In genomic region chr6:32049149-32049548, GRCh38 we compare ENCODE assay signal across 10 cellular contexts. TPM values are rescaled to one million over a fixed set of nuclear protein-coding genes. Genes with fewer than 3 reads are reported as not detected.
DNase-seq lines count a peak whose midpoint lies in the region; ATAC-seq, FAIRE-seq and TF ChIP-seq lines count a peak whose summit lies in the region.
"Not testable (repeated sequence)": the region's sequence is repeated elsewhere in the genome, so short reads cannot be mapped to it uniquely, and the experiment has no call there.
"Had no signal": no experiment of that assay in that cellular context is flagged by ENCODE, and none has a peak within 500 bp of the region (broad histone marks: within the 10 kb centered on the region; RNA-seq: fewer than 3 reads in every experiment).

No MANE protein-coding gene starts in this region.

- not testable (repeated sequence) for TF ChIP-seq CTCF in GM23338 (conservative IDR thresholded peaks at IDR 0.05; ENCODE audit: low read depth in 2 of 2); K562 (IDR thresholded peaks at IDR 0.05 in 2 of 3, conservative IDR thresholded peaks at IDR 0.05 in 1 of 3; ENCODE audit: insufficient read depth in 2 of 3, low read depth in 1 of 3, low read length in 3 of 3); esophagus muscularis mucosa (IDR thresholded peaks at IDR 0.05); left ventricle myocardium inferior (IDR thresholded peaks at IDR 0.05; ENCODE audit: borderline replicate concordance); neural progenitor cell (IDR thresholded peaks at IDR 0.05)

- FAIRE-seq in K562 (lab: Jason Lieb, UNC) = not testable (repeated sequence)

- TF ChIP-seq POLR2A in K562 (conservative IDR thresholded peaks at IDR 0.05); esophagus muscularis mucosa (IDR thresholded peaks at IDR 0.05; ENCODE audit: low read depth): not testable (repeated sequence)

- in situ Hi-C loops in K562 (cut with MboI) = loop anchor here (10.0 kb wide), 1 partner anchor 94 kb away; the partner anchor contains the start of genes NELFE and SKIC2

- not testable (repeated sequence) for TF ChIP-seq RAD21 in K562 (CRISPR knock-in tag; conservative IDR thresholded peaks at IDR 0.05 in 1 of 2, IDR thresholded peaks at IDR 0.05 in 1 of 2)

- not testable (repeated sequence) for H2BK120ac ChIP-seq in mesenchymal stem cell (ENCODE audit: low read depth, low read length)

- H2AK5ac ChIP-seq in mesenchymal stem cell (ENCODE audit: low read length, severe bottlenecking) = not testable (repeated sequence)

- not testable (repeated sequence) for TF ChIP-seq EP300 in K562 (IDR thresholded peaks at IDR 0.05; ENCODE audit: low read length); esophagus muscularis mucosa (IDR thresholded peaks at IDR 0.05)

- H3K9me3 ChIP-seq in K562 (replicated peaks; ENCODE audit: control insufficient read depth, insufficient read depth, low read depth, low read length); esophagus muscularis mucosa; left ventricle myocardium inferior (replicated peaks); mesenchymal stem cell (ENCODE audit: control insufficient read depth, low read length); neural progenitor cell (ENCODE audit: low read depth): not testable (repeated sequence)

- peaks cover 12% of the 10 kb centered on the region for H3K27me3 Mint-ChIP-seq in GM23338 (ENCODE audit: insufficient read depth, low read depth, poor library complexity)
- H3K27me3 Mint-ChIP-seq in neural progenitor cell (ENCODE audit: insufficient read depth, low read depth) = not testable (repeated sequence)

- H3K23ac ChIP-seq in mesenchymal stem cell (ENCODE audit: low read length in 2 of 2) = not testable (repeated sequence)

- not testable (repeated sequence) for H3K79me2 ChIP-seq in GM23338 (replicated peaks; ENCODE audit: insufficient read depth); K562 (ENCODE audit: control insufficient read depth, insufficient read depth, low read length); neural progenitor cell (ENCODE audit: low read depth)

- not testable (repeated sequence) for H3K9me3 Mint-ChIP-seq in GM23338; neural progenitor cell; stimulated activated effector memory CD8-positive, alpha-beta T cell treated with anti-CD3 and anti-CD28 coated beads, Interleukin-12 subunit alpha, Interleukin-12 subunit beta, amount 100 ng/mL, for 72 hours

- H3K9me1 ChIP-seq in K562 (ENCODE audit: control insufficient read depth, insufficient read depth, low read length) = not testable (repeated sequence)

- not testable (repeated sequence) for H3K36me3 ChIP-seq in GM23338 (ENCODE audit: insufficient read depth); K562 (ENCODE audit: control insufficient read depth, insufficient read depth, low read length); neural progenitor cell
- H3K36me3 ChIP-seq in esophagus muscularis mucosa (peaks cover 0 to 61% (median 12%) of the 10 kb centered on the region in 4 donors), left ventricle myocardium inferior (peaks cover 17% of the 10 kb centered on the region), mesenchymal stem cell (ENCODE audit: control insufficient read depth in 1 of 2, insufficient read depth in 2 of 2, low read depth in 1 of 2, low read length in 2 of 2) (peaks cover 3 to 51% of the 10 kb centered on the region in 2 experiments)

- CTCF ChIA-PET in K562 (lab: Yijun Ruan, JAX; ENCODE audit: low intra/inter-chr PET ratio) = not testable (repeated sequence)

- H3K4me2 ChIP-seq in GM23338; K562 (ENCODE audit: insufficient read depth, low read length); mesenchymal stem cell (ENCODE audit: low read length, poor library complexity, severe bottlenecking); neural progenitor cell: not testable (repeated sequence)

- H3K18ac ChIP-seq in mesenchymal stem cell (ENCODE audit: low read depth in 1 of 2, low read length in 2 of 2) = not testable (repeated sequence)

- not testable (repeated sequence) for H3K4me3 Mint-ChIP-seq in GM23338; stimulated activated effector memory CD8-positive, alpha-beta T cell treated with anti-CD3 and anti-CD28 coated beads, Interleukin-12 subunit alpha, Interleukin-12 subunit beta, amount 100 ng/mL, for 72 hours
- peak overlapping the region; percentile 54 for H3K4me3 Mint-ChIP-seq in neural progenitor cell

- H3K4me3 ChIP-seq in GM23338; K562; esophagus muscularis mucosa; left ventricle myocardium inferior; mesenchymal stem cell (ENCODE audit: insufficient read depth in 1 of 2, low read depth in 1 of 2, low read length in 2 of 2); neural progenitor cell: not testable (repeated sequence)

- not testable (repeated sequence) for H4K20me1 ChIP-seq in GM23338 (replicated peaks; ENCODE audit: insufficient read depth); K562 (replicated peaks; ENCODE audit: control insufficient read depth, insufficient read depth, low read length); neural progenitor cell (ENCODE audit: low read depth)

- H2BK5ac ChIP-seq in mesenchymal stem cell (ENCODE audit: low read depth, low read length, poor library complexity, severe bottlenecking) = not testable (repeated sequence)

- H3K4me1 ChIP-seq in GM23338 (ENCODE audit: insufficient read depth); neural progenitor cell: not testable (repeated sequence)
- H3K4me1 ChIP-seq in K562 (replicated peaks in 1 of 2; ENCODE audit: control insufficient read depth in 2 of 2, insufficient read depth in 2 of 2, low read length in 2 of 2) (peaks cover 31 to 53% of the 10 kb centered on the region in 2 experiments), esophagus muscularis mucosa (peaks cover 28 to 37% (median 32%) of the 10 kb centered on the region in 4 donors), left ventricle myocardium inferior (peaks cover 29% of the 10 kb centered on the region), mesenchymal stem cell (ENCODE audit: control insufficient read depth, insufficient read depth, low read depth, low read length) (peaks cover 11% of the 10 kb centered on the region)

- H3K4me1 Mint-ChIP-seq in GM23338; stimulated activated effector memory CD8-positive, alpha-beta T cell treated with anti-CD3 and anti-CD28 coated beads, Interleukin-12 subunit alpha, Interleukin-12 subunit beta, amount 100 ng/mL, for 72 hours: not testable (repeated sequence)
- H3K4me1 Mint-ChIP-seq in neural progenitor cell = peaks cover 28% of the 10 kb centered on the region

- 80% methylated on average over 10 of the region's 21 CpGs for WGBS in K562 (ENCODE audit: insufficient coverage, low coverage, missing lambda C conversion rate)
- 90% methylated on average over 17 of the region's 21 CpGs for WGBS in esophagus muscularis mucosa
- 95% methylated on average over 20 of the region's 21 CpGs for WGBS in mesenchymal stem cell

- POLR2A ChIA-PET in K562 (lab: Yijun Ruan, JAX) = interaction anchor here (1.0 to 1.6 kb wide), 2 partner anchors 8 to 14 kb away, joined by 4 to 6 read pairs; no protein-coding TSS in a partner anchor

- not testable (repeated sequence) for H3K9ac ChIP-seq in K562 (ENCODE audit: insufficient read depth in 1 of 2, low read depth in 2 of 2, low read length in 2 of 2); neural progenitor cell
- peak overlapping the region; percentile 83 for H3K9ac ChIP-seq in mesenchymal stem cell (ENCODE audit: low read length)

- H3K4ac ChIP-seq in mesenchymal stem cell (ENCODE audit: low read depth in 1 of 2, low read length in 2 of 2) = not testable (repeated sequence)

- ATAC-seq in GM23338; K562; stimulated activated effector memory CD8-positive, alpha-beta T cell treated with anti-CD3 and anti-CD28 coated beads, Interleukin-12 subunit alpha, Interleukin-12 subunit beta, amount 100 ng/mL, for 72 hours: not testable (repeated sequence)

- not testable (repeated sequence) for H3K36me3 Mint-ChIP-seq in GM23338 (ENCODE audit: low read depth); neural progenitor cell; stimulated activated effector memory CD8-positive, alpha-beta T cell treated with anti-CD3 and anti-CD28 coated beads, Interleukin-12 subunit alpha, Interleukin-12 subunit beta, amount 100 ng/mL, for 72 hours

- not testable (repeated sequence) for H3F3A ChIP-seq in GM23338 (replicated peaks; ENCODE audit: low read depth); neural progenitor cell (ENCODE audit: low read depth)

- H3K9me2 ChIP-seq in GM23338 (ENCODE audit: insufficient read depth) = not testable (repeated sequence)

- H3K27ac Mint-ChIP-seq in GM23338 = not testable (repeated sequence)
- H3K27ac Mint-ChIP-seq in neural progenitor cell = peak overlapping the region; percentile 84
- H3K27ac Mint-ChIP-seq in stimulated activated effector memory CD8-positive, alpha-beta T cell treated with anti-CD3 and anti-CD28 coated beads, Interleukin-12 subunit alpha, Interleukin-12 subunit beta, amount 100 ng/mL, for 72 hours = peak overlapping the region; percentile 26

- H2BK12ac ChIP-seq in mesenchymal stem cell (ENCODE audit: low read length in 2 of 2) = not testable (repeated sequence)

- H3K14ac ChIP-seq in mesenchymal stem cell (ENCODE audit: low read length in 2 of 2) = not testable (repeated sequence)

- not testable (repeated sequence) for H3K79me1 ChIP-seq in mesenchymal stem cell (replicated peaks; ENCODE audit: low read length, poor library complexity, severe bottlenecking)

- intact Hi-C loops in K562 (cut with micrococcal nuclease); esophagus muscularis mucosa (cut with DNase I); left ventricle myocardium inferior (cut with micrococcal nuclease): not testable (repeated sequence)

- H3K27me3 ChIP-seq in GM23338 (ENCODE audit: insufficient read depth); K562 (ENCODE audit: control insufficient read depth in 2 of 2, insufficient read depth in 2 of 2, low read length in 2 of 2); esophagus muscularis mucosa; left ventricle myocardium inferior (ENCODE audit: low read depth); neural progenitor cell: not testable (repeated sequence)
- H3K27me3 ChIP-seq in mesenchymal stem cell (ENCODE audit: control insufficient read depth in 1 of 2, insufficient read depth in 1 of 2, low read length in 2 of 2) = peaks cover 0 to 29% of the 10 kb centered on the region in 2 experiments

- peak overlapping the region; percentile 95 for H2AFZ ChIP-seq in GM23338
- peak overlapping the region; percentile 98 for H2AFZ ChIP-seq in K562 (ENCODE audit: low read depth, low read length)
- H2AFZ ChIP-seq in mesenchymal stem cell (ENCODE audit: low read depth, low read length); neural progenitor cell (replicated peaks): not testable (repeated sequence)

- not testable (repeated sequence) for H4K91ac ChIP-seq in mesenchymal stem cell (ENCODE audit: low read length)

- BruUV-seq in K562 (replicated peaks; lab: Mats Ljungman, UMichigan) = not testable (repeated sequence)

- H3K27ac ChIP-seq in GM23338 (ENCODE audit: low read depth); K562 (ENCODE audit: extremely low read depth, low read depth, low read length); mesenchymal stem cell (ENCODE audit: low read length, poor library complexity, severe bottlenecking); neural progenitor cell: not testable (repeated sequence)
- H3K27ac ChIP-seq in esophagus muscularis mucosa (replicated peaks in 1 of 4) (peak overlapping the region in 3 of 4 donors; percentile 0 to 39 (median 15)), left ventricle myocardium inferior (replicated peaks) (peak overlapping the region; percentile 82)

- not testable (repeated sequence) for H4K8ac ChIP-seq in mesenchymal stem cell (ENCODE audit: low read length)

- not testable (repeated sequence) for H2BK15ac ChIP-seq in mesenchymal stem cell (ENCODE audit: low read depth, poor library complexity, severe bottlenecking)

- not testable (repeated sequence) for DNase-seq in GM23338 (ENCODE audit: low spot score); K562 (ENCODE audit: extremely low read depth in 1 of 4, low spot score in 3 of 4); esophagus muscularis mucosa (ENCODE audit: extremely low spot score); mesenchymal stem cell; neural progenitor cell (ENCODE audit: low spot score); stimulated activated effector memory CD8-positive, alpha-beta T cell treated with anti-CD3 and anti-CD28 coated beads, Interleukin-12 subunit alpha, Interleukin-12 subunit beta, amount 100 ng/mL, for 72 hours (ENCODE audit: low spot score in 2 of 2)
- peak; percentile 13 for DNase-seq in left ventricle myocardium inferior

RNA-seq across cellular contexts. Expression of gene CYP21A2, which starts 10.9 kb away (rescaled TPM):
- not detected in 2 replicates for total RNA-seq in GM23338 (2014; rRNA removed; shearing (Covaris generic))
- polyA plus RNA-seq in GM23338 (2016; fragmentation: Nextera tagmentation; extraction: Ambion mirVana) = 0.10 TPM in 1 of 2 replicates, not detected in the other
- 2.1 and 3.8 TPM in 2 replicates for total RNA-seq in K562 (2011; cell fraction: chromatin; rRNA removed; ENCODE audit: low replicate concordance)
- 1.8 TPM in 2 replicates for total RNA-seq in K562 (2011; cell fraction: nucleolus; rRNA removed)
- 0.76 and 0.81 TPM in 2 replicates for total RNA-seq in K562 (2011; cell fraction: nucleoplasm; rRNA removed)
- 0.45 and 0.77 TPM in 2 replicates for total RNA-seq in K562 (2014; rRNA removed)
- total RNA-seq in K562 (2014; rRNA removed; fragmentation: Illumina TruSeq; extraction: Trizol) = 0.07 TPM in 1 of 2 replicates, not detected in the other
- total RNA-seq in K562 (2015; rRNA removed; fragmentation: Illumina TruSeq; extraction: Trizol) = 0.26 and 0.29 TPM in 2 replicates
- total RNA-seq in K562 (2021) = 1.3 and 1.4 TPM in 2 replicates
- polyA plus RNA-seq in K562 (2011; rRNA removed) = 0.10 and 0.26 TPM in 2 replicates
- 0.13 and 0.19 TPM in 2 replicates for polyA plus RNA-seq in K562 (2011; cell fraction: cytosol; rRNA removed)
- 1.6 and 1.7 TPM in 2 replicates for polyA plus RNA-seq in K562 (2011; cell fraction: nucleus; rRNA removed)
- polyA plus RNA-seq in K562 (2012) = 0.66 and 1.9 TPM in 2 replicates
- polyA plus RNA-seq in K562 (2014; fragmentation: Illumina TruSeq; extraction: Trizol) = 0.18 and 0.19 TPM in 2 replicates
- polyA plus RNA-seq in K562 (2014; fragmentation: Nextera tagmentation; extraction: Ambion mirVana) = under 1 TPM; 0.03 to 0.04 TPM
- polyA plus RNA-seq in K562 (2014; rRNA removed) = 0.27 and 0.50 TPM in 2 replicates
- 0.14 TPM in 1 of 2 replicates, not detected in the other for polyA minus RNA-seq in K562 (2011; rRNA and poly(A)+ RNA removed)
- not detected in 2 replicates for polyA minus RNA-seq in K562 (2011; cell fraction: cytosol; rRNA and poly(A)+ RNA removed)
- 0.54 and 1.6 TPM in 2 replicates for polyA minus RNA-seq in K562 (2011; cell fraction: nucleus; rRNA and poly(A)+ RNA removed)
- total RNA-seq in esophagus muscularis mucosa = 1 to 10 TPM in 3 of 4 donors, under 1 TPM in 1; 0.33 to 3.7 (median 1.9) TPM
- total RNA-seq in left ventricle myocardium inferior = 0.41 TPM
- polyA plus RNA-seq in mesenchymal stem cell (2013, experiment 1 of 2) = 0.17 TPM
- 0.10 TPM for polyA plus RNA-seq in mesenchymal stem cell (2013, experiment 2 of 2)
- total RNA-seq in neural progenitor cell (ENCODE audit: low replicate concordance) = 0.09 TPM in 1 of 2 replicates, not detected in the other
- total RNA-seq: Caco-2; CD4-positive, CD25-positive, alpha-beta regulatory T cell; GM23248 had no signal
- polyA plus RNA-seq: CD4-positive, CD25-positive, alpha-beta regulatory T cell; GM23248 had no signal

RNA-seq across cellular contexts. Expression of gene C4B, which starts 34.6 kb away (rescaled TPM):
- 0.39 TPM in 1 of 2 replicates, not detected in the other for total RNA-seq in GM23338 (2014; rRNA removed; shearing (Covaris generic))
- 0.19 and 0.57 TPM in 2 replicates for polyA plus RNA-seq in GM23338 (2016; fragmentation: Nextera tagmentation; extraction: Ambion mirVana)
- 17.6 and 59.1 TPM in 2 replicates for total RNA-seq in K562 (2011; cell fraction: chromatin; rRNA removed; ENCODE audit: low replicate concordance)
- total RNA-seq in K562 (2011; cell fraction: nucleolus; rRNA removed) = 28.7 and 30.2 TPM in 2 replicates
- total RNA-seq in K562 (2011; cell fraction: nucleoplasm; rRNA removed) = 20.5 and 23.3 TPM in 2 replicates
- total RNA-seq in K562 (2014; rRNA removed) = 4.9 and 6.0 TPM in 2 replicates
- 2.4 and 3.3 TPM in 2 replicates for total RNA-seq in K562 (2014; rRNA removed; fragmentation: Illumina TruSeq; extraction: Trizol)
- total RNA-seq in K562 (2015; rRNA removed; fragmentation: Illumina TruSeq; extraction: Trizol) = 7.0 and 7.4 TPM in 2 replicates
- 8.5 and 8.8 TPM in 2 replicates for total RNA-seq in K562 (2021)
- polyA plus RNA-seq in K562 (2011; rRNA removed) = 7.4 and 14.4 TPM in 2 replicates
- 9.6 and 14.8 TPM in 2 replicates for polyA plus RNA-seq in K562 (2011; cell fraction: cytosol; rRNA removed)
- 52.4 and 74.8 TPM in 2 replicates for polyA plus RNA-seq in K562 (2011; cell fraction: nucleus; rRNA removed)
- 9.3 and 10.8 TPM in 2 replicates for polyA plus RNA-seq in K562 (2012)
- 5.4 and 7.2 TPM in 2 replicates for polyA plus RNA-seq in K562 (2014; fragmentation: Illumina TruSeq; extraction: Trizol)
- polyA plus RNA-seq in K562 (2014; fragmentation: Nextera tagmentation; extraction: Ambion mirVana) = under 1 TPM; 0.32 to 0.52 TPM
- polyA plus RNA-seq in K562 (2014; rRNA removed) = 6.0 and 6.9 TPM in 2 replicates
- 6.6 and 10.2 TPM in 2 replicates for polyA minus RNA-seq in K562 (2011; rRNA and poly(A)+ RNA removed)
- polyA minus RNA-seq in K562 (2011; cell fraction: cytosol; rRNA and poly(A)+ RNA removed) = 3.5 and 4.3 TPM in 2 replicates
- 14.1 and 29.7 TPM in 2 replicates for polyA minus RNA-seq in K562 (2011; cell fraction: nucleus; rRNA and poly(A)+ RNA removed)
- 100 to 1,000 TPM in 1 of 4 donors, 10 to 100 TPM in 3; 45.3 to 203 (median 75.8) TPM for total RNA-seq in esophagus muscularis mucosa
- 72.9 TPM for total RNA-seq in left ventricle myocardium inferior
- 2.5 TPM for polyA plus RNA-seq in mesenchymal stem cell (2013, experiment 1 of 2)
- 2.4 TPM for polyA plus RNA-seq in mesenchymal stem cell (2013, experiment 2 of 2)
- 0.30 and 1.5 TPM in 2 replicates for total RNA-seq in neural progenitor cell (ENCODE audit: low replicate concordance)

RNA-seq across cellular contexts. Expression of gene TNXB, which starts 60.0 kb away (rescaled TPM):
- total RNA-seq in GM23338 (2014; rRNA removed; shearing (Covaris generic)) = 3.4 and 6.0 TPM in 2 replicates
- 1.1 and 2.0 TPM in 2 replicates for polyA plus RNA-seq in GM23338 (2016; fragmentation: Nextera tagmentation; extraction: Ambion mirVana)
- 19.6 and 47.4 TPM in 2 replicates for total RNA-seq in K562 (2011; cell fraction: chromatin; rRNA removed; ENCODE audit: low replicate concordance)
- 28.9 and 33.2 TPM in 2 replicates for total RNA-seq in K562 (2011; cell fraction: nucleolus; rRNA removed)
- 21.4 and 27.9 TPM in 2 replicates for total RNA-seq in K562 (2011; cell fraction: nucleoplasm; rRNA removed)
- total RNA-seq in K562 (2014; rRNA removed) = 28.1 and 35.0 TPM in 2 replicates
- total RNA-seq in K562 (2014; rRNA removed; fragmentation: Illumina TruSeq; extraction: Trizol) = 4.2 and 6.1 TPM in 2 replicates
- total RNA-seq in K562 (2015; rRNA removed; fragmentation: Illumina TruSeq; extraction: Trizol) = 25.0 and 26.2 TPM in 2 replicates
- total RNA-seq in K562 (2021) = 24.2 and 25.8 TPM in 2 replicates
- polyA plus RNA-seq in K562 (2011; rRNA removed) = 11.3 and 13.3 TPM in 2 replicates
- polyA plus RNA-seq in K562 (2011; cell fraction: cytosol; rRNA removed) = 20.6 and 53.8 TPM in 2 replicates
- 25.4 and 47.3 TPM in 2 replicates for polyA plus RNA-seq in K562 (2011; cell fraction: nucleus; rRNA removed)
- polyA plus RNA-seq in K562 (2012) = 25.6 and 28.6 TPM in 2 replicates
- 12.4 and 24.8 TPM in 2 replicates for polyA plus RNA-seq in K562 (2014; fragmentation: Illumina TruSeq; extraction: Trizol)
- under 1 TPM; 0.14 to 0.43 TPM for polyA plus RNA-seq in K562 (2014; fragmentation: Nextera tagmentation; extraction: Ambion mirVana)
- 24.5 and 27.0 TPM in 2 replicates for polyA plus RNA-seq in K562 (2014; rRNA removed)
- 3.1 and 6.0 TPM in 2 replicates for polyA minus RNA-seq in K562 (2011; rRNA and poly(A)+ RNA removed)
- polyA minus RNA-seq in K562 (2011; cell fraction: cytosol; rRNA and poly(A)+ RNA removed) = 15.5 and 15.6 TPM in 2 replicates
- polyA minus RNA-seq in K562 (2011; cell fraction: nucleus; rRNA and poly(A)+ RNA removed) = 16.2 and 17.0 TPM in 2 replicates
- total RNA-seq in esophagus muscularis mucosa = 100 to 1,000 TPM; 223 to 525 (median 326) TPM
- total RNA-seq in left ventricle myocardium inferior = 73.0 TPM
- 3.9 TPM for polyA plus RNA-seq in mesenchymal stem cell (2013, experiment 1 of 2)
- polyA plus RNA-seq in mesenchymal stem cell (2013, experiment 2 of 2) = 3.2 TPM
- total RNA-seq in neural progenitor cell (ENCODE audit: low replicate concordance) = 0.71 and 3.2 TPM in 2 replicates
